In genomic region chr5:175709276-175709781, GRCh38 we compare ENCODE assay signal across 17 cellular contexts. TPM values are rescaled to one million over a fixed set of nuclear protein-coding genes. Genes with fewer than 3 reads are reported as not detected.
DNase-seq lines count a peak whose midpoint lies in the region; ATAC-seq and TF ChIP-seq lines count a peak whose summit lies in the region.
"Had no signal": no experiment of that assay in that cellular context is flagged by ENCODE, and none has a peak within 500 bp of the region (broad histone marks: within the 10 kb centered on the region; RNA-seq: fewer than 3 reads in every experiment).

No MANE protein-coding gene starts in this region.

- POLR2A ChIA-PET in Caco-2 (lab: Charles Lee), result no interaction called here

- H3K9ac ChIP-seq in BLaER1 treated with 17β-estradiol and CSF1 and Interleukin-3, amounts not matched to agents 10 nM and 100 nM, result peak overlapping the region in 1 of 11 experiments; percentile 5; a peak in 2 of 22 replicates
- no peak overlapping the region for H3K9ac ChIP-seq in neural progenitor cell

- intact Hi-C loops in Caco-2 (cut with micrococcal nuclease; ENCODE audit: unreplicated experiment), result no loop called here

- no peaks in the 10 kb centered on the region for H3K36me3 Mint-ChIP-seq in Caco-2 (ENCODE audit: insufficient read depth, unreplicated experiment)
- peaks cover 7% of the 10 kb centered on the region for H3K36me3 Mint-ChIP-seq in activated T-helper 17 cell treated with anti-CD3 and anti-CD28 coated beads, Interleukin-2, amount 50 U/mL, for 72 hours (ENCODE audit: low read depth)
- H3K36me3 Mint-ChIP-seq in neural progenitor cell, result peaks cover 4% of the 10 kb centered on the region
- H3K36me3 Mint-ChIP-seq: memory B cell had no signal

- no peaks in the 10 kb centered on the region for H3K79me2 ChIP-seq in neural progenitor cell (ENCODE audit: low read depth)

- H3K9me3 ChIP-seq in BLaER1 treated with 17β-estradiol and CSF1 and Interleukin-3, amounts not matched to agents 10 nM and 100 nM (replicated peaks in 1 of 11), result peaks cover 7 to 13% (median 9%) of the 10 kb centered on the region in 11 experiments; a peak in 20 of 22 replicates
- H3K9me3 ChIP-seq in Caco-2 (no peaks in the 10 kb centered on the region), neural progenitor cell (ENCODE audit: low read depth) (no peaks in the 10 kb centered on the region)
- H3K9me3 ChIP-seq: thoracic aorta had no signal

- BruUV-seq in Caco-2 (replicated peaks; lab: Mats Ljungman, UMichigan), result no TSS peak

- H3K4me1 Mint-ChIP-seq in Caco-2 (ENCODE audit: low read depth, unreplicated experiment) (peaks cover 20% of the 10 kb centered on the region), neural progenitor cell (no peaks in the 10 kb centered on the region)
- H3K4me1 Mint-ChIP-seq in activated T-helper 17 cell treated with anti-CD3 and anti-CD28 coated beads, Interleukin-2, amount 50 U/mL, for 72 hours, result peaks cover 12% of the 10 kb centered on the region
- H3K4me1 Mint-ChIP-seq: memory B cell had no signal

- H3K27ac Mint-ChIP-seq in Caco-2 (ENCODE audit: unreplicated experiment) (peak overlapping the region; percentile 67), neural progenitor cell (peak overlapping the region; percentile 22)
- H3K27ac Mint-ChIP-seq in activated T-helper 17 cell treated with anti-CD3 and anti-CD28 coated beads, Interleukin-2, amount 50 U/mL, for 72 hours, result peak overlapping the region; percentile 40
- H3K27ac Mint-ChIP-seq: activated CD8-positive, alpha-beta T cell treated with anti-CD3 and anti-CD28 coated beads for 36 hours; HFFc6; memory B cell had no signal

- no peaks in the 10 kb centered on the region for H3F3A ChIP-seq in neural progenitor cell (ENCODE audit: low read depth)

- peak overlapping the region; percentile 1 to 74 (median 50); a peak in 18 of 22 replicates for H3K4me2 ChIP-seq in BLaER1 treated with 17β-estradiol and CSF1 and Interleukin-3, amounts not matched to agents 10 nM and 100 nM
- H3K4me2 ChIP-seq in neural progenitor cell, result no peak overlapping the region
- H3K4me2 ChIP-seq: smooth muscle cell had no signal

- peak; percentile 45 for ATAC-seq in activated T-helper 17 cell treated with anti-CD3 and anti-CD28 coated beads, Interleukin-2, amount 50 U/mL, for 72 hours (replicated peaks)
- no peak for ATAC-seq in GM19463 (IDR thresholded peaks at IDR 0.05; ENCODE audit: unreplicated experiment)
- no peak for ATAC-seq in GM21528 (IDR thresholded peaks at IDR 0.05; ENCODE audit: low FRiP score, unreplicated experiment)
- ATAC-seq: activated CD8-positive, alpha-beta T cell treated with anti-CD3 and anti-CD28 coated beads for 36 hours; K562; naive thymus-derived CD4-positive, alpha-beta T cell had no signal

- no peaks in the 10 kb centered on the region for H3K27me3 ChIP-seq in BLaER1 treated with 17β-estradiol and CSF1 and Interleukin-3, amounts not matched to agents 10 nM and 100 nM
- H3K27me3 ChIP-seq in Caco-2 (replicated peaks; ENCODE audit: control insufficient read depth, insufficient read depth, low read length), result no peaks in the 10 kb centered on the region
- no peaks in the 10 kb centered on the region for H3K27me3 ChIP-seq in neural progenitor cell

- H3K9me3 Mint-ChIP-seq in Caco-2 (ENCODE audit: unreplicated experiment) (no peaks in the 10 kb centered on the region), neural progenitor cell (peaks cover 6% of the 10 kb centered on the region)
- no peaks in the 10 kb centered on the region for H3K9me3 Mint-ChIP-seq in activated T-helper 17 cell treated with anti-CD3 and anti-CD28 coated beads, Interleukin-2, amount 50 U/mL, for 72 hours
- H3K9me3 Mint-ChIP-seq: activated CD8-positive, alpha-beta T cell treated with anti-CD3 and anti-CD28 coated beads for 36 hours; memory B cell had no signal

- no peak overlapping the region; a peak in 1 of 22 replicates for H3K27ac ChIP-seq in BLaER1 treated with 17β-estradiol and CSF1 and Interleukin-3, amounts not matched to agents 10 nM and 100 nM
- no peak overlapping the region for H3K27ac ChIP-seq in neural progenitor cell
- H3K27ac ChIP-seq: RWPE1 had no signal

- no peak for TF ChIP-seq CTCF in Caco-2 (IDR thresholded peaks at IDR 0.05; ENCODE audit: insufficient read depth in 1 of 2, low read depth in 1 of 2, low read length in 1 of 2, severe bottlenecking in 1 of 2, unreplicated experiment in 1 of 2)
- TF ChIP-seq CTCF in neural progenitor cell (IDR thresholded peaks at IDR 0.05), result no peak

- DNase-seq in Caco-2 (peak in 1 of 2 experiments; percentile 34), neural progenitor cell (ENCODE audit: low spot score) (no peak), SKM-1 (lab: John Stamatoyannopoulos, UW; ENCODE audit: unreplicated experiment) (no peak)
- DNase-seq in central memory CD4-positive, alpha-beta T cell, result no peak
- DNase-seq: activated CD8-positive, alpha-beta T cell treated with anti-CD3 and anti-CD28 coated beads for 36 hours; amygdala; HFFc6; naive thymus-derived CD4-positive, alpha-beta T cell had no signal

- H3K27me3 Mint-ChIP-seq in Caco-2 (ENCODE audit: insufficient read depth, unreplicated experiment), result no peaks in the 10 kb centered on the region
- no peaks in the 10 kb centered on the region for H3K27me3 Mint-ChIP-seq in activated T-helper 17 cell treated with anti-CD3 and anti-CD28 coated beads, Interleukin-2, amount 50 U/mL, for 72 hours
- H3K27me3 Mint-ChIP-seq in neural progenitor cell (ENCODE audit: insufficient read depth, low read depth), result peaks cover 4% of the 10 kb centered on the region
- H3K27me3 Mint-ChIP-seq: activated CD8-positive, alpha-beta T cell treated with anti-CD3 and anti-CD28 coated beads for 36 hours; naive thymus-derived CD4-positive, alpha-beta T cell had no signal

- H3K4me3 Mint-ChIP-seq in Caco-2 (ENCODE audit: unreplicated experiment), result no peak overlapping the region
- no peak overlapping the region for H3K4me3 Mint-ChIP-seq in activated T-helper 17 cell treated with anti-CD3 and anti-CD28 coated beads, Interleukin-2, amount 50 U/mL, for 72 hours
- no peak overlapping the region for H3K4me3 Mint-ChIP-seq in neural progenitor cell
- H3K4me3 Mint-ChIP-seq: activated CD8-positive, alpha-beta T cell treated with anti-CD3 and anti-CD28 coated beads for 36 hours; HFFc6; memory B cell; naive thymus-derived CD4-positive, alpha-beta T cell had no signal

- no peak overlapping the region for H2AFZ ChIP-seq in neural progenitor cell (replicated peaks)

- peaks cover 30 to 55% (median 41%) of the 10 kb centered on the region in 10 experiments for H3K4me1 ChIP-seq in BLaER1 treated with 17β-estradiol and CSF1 and Interleukin-3, amounts not matched to agents 10 nM and 100 nM
- peaks cover 15% of the 10 kb centered on the region for H3K4me1 ChIP-seq in Caco-2
- H3K4me1 ChIP-seq in neural progenitor cell, result no peaks in the 10 kb centered on the region

- peaks cover 0 to 79% (median 16%) of the 10 kb centered on the region in 11 experiments; a peak in 12 of 22 replicates for H3K36me3 ChIP-seq in BLaER1 treated with 17β-estradiol and CSF1 and Interleukin-3, amounts not matched to agents 10 nM and 100 nM
- H3K36me3 ChIP-seq in Caco-2 (ENCODE audit: control insufficient read depth, insufficient read depth, low read length) (no peaks in the 10 kb centered on the region), neural progenitor cell (no peaks in the 10 kb centered on the region)
- H3K36me3 ChIP-seq: thoracic aorta had no signal

- no peak overlapping the region for H3K4me3 ChIP-seq in BLaER1 treated with 17β-estradiol and CSF1 and Interleukin-3, amounts not matched to agents 10 nM and 100 nM
- H3K4me3 ChIP-seq in Caco-2 (ENCODE audit: low read depth, low read length) (no peak overlapping the region), neural progenitor cell (no peak overlapping the region)
- H3K4me3 ChIP-seq: K562, smooth muscle cell, thoracic aorta had no signal

- peaks cover 0 to 53% (median 12%) of the 10 kb centered on the region in 11 experiments; a peak in 9 of 22 replicates for H4K20me1 ChIP-seq in BLaER1 treated with 17β-estradiol and CSF1 and Interleukin-3, amounts not matched to agents 10 nM and 100 nM
- H4K20me1 ChIP-seq in neural progenitor cell (ENCODE audit: low read depth), result no peaks in the 10 kb centered on the region

- CTCF ChIA-PET in Caco-2 (lab: Charles Lee), result no interaction called here

RNA-seq across cellular contexts. Expression of gene HRH2, which starts 51.5 kb away (rescaled TPM):
- not detected in 2 replicates for total RNA-seq in Caco-2 (2022)
- total RNA-seq in activated T-helper 17 cell treated with anti-CD3 and anti-CD28 coated beads, Interleukin-2, amount 50 U/mL, for 72 hours, result 1 to 10 TPM; 3.3 to 4.0 TPM
- total RNA-seq in neural progenitor cell (ENCODE audit: low replicate concordance), result 0.19 TPM in 1 of 2 replicates, not detected in the other
- total RNA-seq: HFFc6, K562 had no signal
